ENCODE assay signal across 21 cellular contexts in genomic region chr4:145511913-145512522, GRCh38. TPM values are rescaled to one million over a fixed set of nuclear protein-coding genes. Genes with fewer than 3 reads are reported as not detected.
DNase-seq lines count a peak whose midpoint lies in the region; ATAC-seq, FAIRE-seq and TF ChIP-seq lines count a peak whose summit lies in the region.
"Had no signal": no experiment of that assay in that cellular context is flagged by ENCODE, and none has a peak within 500 bp of the region (broad histone marks: within the 10 kb centered on the region; RNA-seq: fewer than 3 reads in every experiment).

No MANE protein-coding gene starts in this region.

- H3K36me3 ChIP-seq in K562 (ENCODE audit: control insufficient read depth, insufficient read depth, low read length) (no peaks in the 10 kb centered on the region), esophagus muscularis mucosa (peaks cover 0 to 5% (median 2%) of the 10 kb centered on the region in 4 donors)
- H3K36me3 ChIP-seq: uterus had no signal

- TF ChIP-seq POLR2A in K562 (conservative IDR thresholded peaks at IDR 0.05) = no peak
- TF ChIP-seq POLR2A in esophagus muscularis mucosa (IDR thresholded peaks at IDR 0.05; ENCODE audit: low read depth) = no peak

- no peak for ATAC-seq in K562

- no peak overlapping the region for H3K27ac ChIP-seq in K562 (ENCODE audit: extremely low read depth, low read depth, low read length)
- H3K27ac ChIP-seq in esophagus muscularis mucosa (replicated peaks in 1 of 4) = no peak overlapping the region
- H3K27ac ChIP-seq: BLaER1 treated with 17β-estradiol and CSF1 and Interleukin-3, amounts not matched to agents 10 nM and 100 nM; Peyer's patch had no signal

- no peak overlapping the region for H2AFZ ChIP-seq in K562 (ENCODE audit: low read depth, low read length)

- POLR2A ChIA-PET in K562 (lab: Yijun Ruan, JAX) = no interaction called here

- 0% methylated on average over 2 of the region's 2 CpGs for WGBS in K562 (ENCODE audit: insufficient coverage, low coverage, missing lambda C conversion rate)
- 74% methylated on average over 2 of the region's 2 CpGs for WGBS in esophagus muscularis mucosa

- H4K20me1 ChIP-seq in K562 (replicated peaks; ENCODE audit: control insufficient read depth, insufficient read depth, low read length) = no peaks in the 10 kb centered on the region

- BruUV-seq in K562 (replicated peaks; lab: Mats Ljungman, UMichigan) = no TSS peak

- no peak for TF ChIP-seq EP300 in K562 (IDR thresholded peaks at IDR 0.05; ENCODE audit: low read length)
- no peak for TF ChIP-seq EP300 in esophagus muscularis mucosa (IDR thresholded peaks at IDR 0.05)

- no peaks in the 10 kb centered on the region for H3K79me2 ChIP-seq in K562 (ENCODE audit: control insufficient read depth, insufficient read depth, low read length)

- H3K4me3 ChIP-seq in K562 (no peak overlapping the region), esophagus muscularis mucosa (no peak overlapping the region)
- H3K4me3 ChIP-seq: Peyer's patch, uterus had no signal

- H3K9me3 ChIP-seq in K562 (replicated peaks; ENCODE audit: control insufficient read depth, insufficient read depth, low read depth, low read length) (no peaks in the 10 kb centered on the region; the same call in 1 of the 2 replicates), esophagus muscularis mucosa (peaks cover 0 to 16% (median 10%) of the 10 kb centered on the region in 4 donors)

- H3K4me1 ChIP-seq in K562 (replicated peaks in 1 of 2; ENCODE audit: control insufficient read depth in 2 of 2, insufficient read depth in 2 of 2, low read length in 2 of 2) (no peaks in the 10 kb centered on the region), esophagus muscularis mucosa (peaks cover 10 to 23% (median 18%) of the 10 kb centered on the region in 4 donors)
- H3K4me1 ChIP-seq: uterus had no signal

- TF ChIP-seq CTCF in K562 (IDR thresholded peaks at IDR 0.05 in 2 of 3, conservative IDR thresholded peaks at IDR 0.05 in 1 of 3; ENCODE audit: insufficient read depth in 2 of 3, low read depth in 1 of 3, low read length in 3 of 3) (no peak), esophagus muscularis mucosa (IDR thresholded peaks at IDR 0.05) (no peak)

- H3K9me1 ChIP-seq in K562 (ENCODE audit: control insufficient read depth, insufficient read depth, low read length) = no peaks in the 10 kb centered on the region

- H3K27me3 ChIP-seq in K562 (ENCODE audit: control insufficient read depth in 2 of 2, insufficient read depth in 2 of 2, low read length in 2 of 2) = no peaks in the 10 kb centered on the region
- H3K27me3 ChIP-seq in esophagus muscularis mucosa = no peaks in the 10 kb centered on the region
- H3K27me3 ChIP-seq: BLaER1 treated with 17β-estradiol and CSF1 and Interleukin-3, amounts not matched to agents 10 nM and 100 nM; Peyer's patch; uterus had no signal

- no peak overlapping the region for H3K4me2 ChIP-seq in K562 (ENCODE audit: insufficient read depth, low read length)
- H3K4me2 ChIP-seq: BLaER1 treated with 17β-estradiol and CSF1 and Interleukin-3, amounts not matched to agents 10 nM and 100 nM had no signal

- in situ Hi-C loops in K562 (cut with MboI) = no loop called here

- no peak for TF ChIP-seq RAD21 in K562 (CRISPR knock-in tag; conservative IDR thresholded peaks at IDR 0.05 in 1 of 2, IDR thresholded peaks at IDR 0.05 in 1 of 2)

- intact Hi-C loops in K562 (cut with micrococcal nuclease) (no loop called here), esophagus muscularis mucosa (cut with DNase I) (no loop called here)

- DNase-seq in EH (ENCODE audit: low read depth) (peak; percentile 34), M059J (ENCODE audit: low read depth) (peak; percentile 40), K562 (ENCODE audit: extremely low read depth in 1 of 4, low spot score in 3 of 4) (peak in 1 of 4 experiments; percentile 4), glomerular visceral epithelial cell (ENCODE audit: extremely low spot score) (peak; percentile 9), esophagus muscularis mucosa (ENCODE audit: extremely low spot score) (no peak), mesenteric fat pad (ENCODE audit: low spot score) (no peak), T-helper 9 cell (no peak)
- DNase-seq in activated naive CD4-positive, alpha-beta T cell treated with anti-CD3 and anti-CD28 coated beads, Interleukin-2, amount 50 U/mL, for 16 hours = no peak
- DNase-seq: activated CD8-positive, alpha-beta memory T cell treated with anti-CD3 and anti-CD28 coated beads, Interleukin-2, amount 50 U/mL, for 4 hours; activated naive CD4-positive, alpha-beta T cell treated with Interleukin-2 at 50 U/mL for 16 hours; effector memory CD4-positive, alpha-beta T cell; HCEC 1CT; islet precursor cell; KG1; midbrain; NCI-H187; Peyer's patch; stimulated activated naive CD4-positive, alpha-beta T cell; T-helper 1 cell; uterus had no signal

- peak; percentile 57 for FAIRE-seq in K562 (lab: Jason Lieb, UNC)

- no peak overlapping the region for H3K9ac ChIP-seq in K562 (ENCODE audit: insufficient read depth in 1 of 2, low read depth in 2 of 2, low read length in 2 of 2)
- H3K9ac ChIP-seq: BLaER1 treated with 17β-estradiol and CSF1 and Interleukin-3, amounts not matched to agents 10 nM and 100 nM had no signal

- CTCF ChIA-PET in K562 (lab: Yijun Ruan, JAX; ENCODE audit: low intra/inter-chr PET ratio) = no interaction called here

TF ChIP-seq in K562, 482 proteins besides CTCF, POLR2A, EP300 and RAD21 (continues in another document):
- TF ChIP-seq HDAC8 (tag; IDR thresholded peaks at IDR 0.05) (no peak), ZMIZ1 (IDR thresholded peaks at IDR 0.05; ENCODE audit: low read depth in 2 of 2, low read length in 2 of 2) (no peak), JUND (IDR thresholded peaks at IDR 0.05; ENCODE audit: borderline replicate concordance, low read depth, low read length) (peak; percentile 58; the same call in 1 of the 2 replicates), JUND (tag; IDR thresholded peaks at IDR 0.05; ENCODE audit: borderline replicate concordance, low read depth, low read length) (peak; percentile 77), ZNF24 (IDR thresholded peaks at IDR 0.05) (peak; percentile 78; the same call in 1 of the 2 replicates), FOXK2 (conservative IDR thresholded peaks at IDR 0.05 in 1 of 2, IDR thresholded peaks at IDR 0.05 in 1 of 2; ENCODE audit: low read depth in 2 of 2) (0 out of 4 replicates have a peak, but pooled peaks of 1 of the 2 experiments have one; percentile 24), ATF1 (CRISPR knock-in tag; IDR thresholded peaks at IDR 0.05) (no peak), ATF1 (tag; IDR thresholded peaks at IDR 0.05) (peak; percentile 26; the same call in 1 of the 2 replicates), SP2 (IDR thresholded peaks at IDR 0.05; ENCODE audit: extremely low read depth, low read depth, low read length, poor library complexity, severe bottlenecking) (no peak), RBM25 (IDR thresholded peaks at IDR 0.05; ENCODE audit: low read depth, low read length, severe bottlenecking) (no peak)

RNA-seq across cellular contexts. Expression of gene SMAD1, which starts 30.4 kb away (rescaled TPM):
- total RNA-seq in M059J (2014; rRNA removed; shearing (Covaris generic)) = 8.6 and 10.9 TPM in 2 replicates
- total RNA-seq in K562 (2011; cell fraction: chromatin; rRNA removed; ENCODE audit: low replicate concordance) = 0.70 TPM in 1 of 2 replicates, not detected in the other
- not detected in 2 replicates for total RNA-seq in K562 (2011; cell fraction: nucleolus; rRNA removed)
- 0.22 TPM in 1 of 2 replicates, not detected in the other for total RNA-seq in K562 (2011; cell fraction: nucleoplasm; rRNA removed)
- total RNA-seq in K562 (2014; rRNA removed) = 0.05 and 0.20 TPM in 2 replicates
- total RNA-seq in K562 (2014; rRNA removed; fragmentation: Illumina TruSeq; extraction: Trizol) = 0.13 TPM in 1 of 2 replicates, not detected in the other
- total RNA-seq in K562 (2015; rRNA removed; fragmentation: Illumina TruSeq; extraction: Trizol) = 0.30 and 0.54 TPM in 2 replicates
- total RNA-seq in K562 (2021) = not detected in 2 replicates
- 0.29 and 9.1 TPM in 2 replicates for polyA plus RNA-seq in K562 (2011; rRNA removed)
- 5.9 and 10.3 TPM in 2 replicates for polyA plus RNA-seq in K562 (2011; cell fraction: cytosol; rRNA removed)
- polyA plus RNA-seq in K562 (2011; cell fraction: nucleus; rRNA removed) = 0.14 and 6.0 TPM in 2 replicates
- 0.07 and 0.12 TPM in 2 replicates for polyA plus RNA-seq in K562 (2012)
- 0.14 and 0.25 TPM in 2 replicates for polyA plus RNA-seq in K562 (2014; fragmentation: Illumina TruSeq; extraction: Trizol)
- polyA plus RNA-seq in K562 (2014; fragmentation: Nextera tagmentation; extraction: Ambion mirVana) = under 1 TPM in 1 of 2 experiments, not detected in 1; 0.17 TPM
- polyA plus RNA-seq in K562 (2014; rRNA removed) = 0.05 and 0.32 TPM in 2 replicates
- 0.60 and 12.5 TPM in 2 replicates for polyA minus RNA-seq in K562 (2011; rRNA and poly(A)+ RNA removed)
- 4.5 TPM in 1 of 2 replicates, not detected in the other for polyA minus RNA-seq in K562 (2011; cell fraction: cytosol; rRNA and poly(A)+ RNA removed)
- polyA minus RNA-seq in K562 (2011; cell fraction: nucleus; rRNA and poly(A)+ RNA removed) = 0.40 and 7.2 TPM in 2 replicates
- total RNA-seq in esophagus muscularis mucosa = 10 to 100 TPM; 19.5 to 34.3 (median 29.2) TPM
- total RNA-seq in mesenteric fat pad = 14.7 TPM

Comparison
In these comparisons a context has a peak if more than half of its experiments do, and no peak if none do; other contexts are left out.
1. DNase-seq: peak in EH (single experiment), M059J (single experiment) and glomerular visceral epithelial cell (single experiment); none in esophagus muscularis mucosa (single experiment), activated naive CD4-positive, alpha-beta T cell treated with anti-CD3 and anti-CD28 coated beads, Interleukin-2, amount 50 U/mL, for 16 hours (single experiment), mesenteric fat pad (single experiment) and T-helper 9 cell (single experiment).